Comparison of ENCODE assay signal across 10 cellular contexts in the genomic region with DNA sequence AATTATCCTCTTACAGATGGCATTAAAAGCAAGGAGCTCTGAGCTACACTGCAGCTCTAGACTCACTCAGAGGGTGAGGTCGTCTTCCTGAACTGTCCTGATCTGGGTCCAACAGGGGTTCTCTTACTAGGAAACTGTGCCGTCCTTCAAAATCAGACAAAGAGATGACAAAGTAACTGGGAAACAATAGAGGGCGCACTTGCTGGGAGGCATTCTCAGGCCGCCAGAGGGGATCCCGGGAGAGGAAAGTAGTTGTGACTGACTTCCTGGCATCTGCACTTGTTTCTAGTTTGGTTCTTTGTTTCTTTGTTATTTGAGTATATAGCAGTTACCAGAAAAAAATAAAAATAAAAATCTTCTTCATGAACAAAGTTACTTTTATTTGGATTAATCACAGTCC.
A peak's percentile ranks its signal among the peaks of the same experiment; 100 is the strongest.
DNase-seq lines count a peak whose midpoint lies in the region; ATAC-seq, FAIRE-seq and TF ChIP-seq lines count a peak whose summit lies in the region.
"Had no signal": no experiment of that assay in that cellular context is flagged by ENCODE, and none has a peak within 500 bp of the region (broad histone marks: within the 10 kb centered on the region; RNA-seq: fewer than 3 reads in every experiment).

No MANE protein-coding gene starts in this region.

- no peaks in the 10 kb centered on the region for H3K36me3 ChIP-seq in mammary epithelial cell (ENCODE audit: insufficient read depth, low read length)

- H3K27ac ChIP-seq in mammary epithelial cell (ENCODE audit: insufficient read depth, low read depth, low read length) = no peak overlapping the region
- H3K27ac ChIP-seq in CD4-positive, alpha-beta T cell (ENCODE audit: low read depth, low read length) = no peak overlapping the region

- TF ChIP-seq CTCF in mammary epithelial cell (conservative IDR thresholded peaks at IDR 0.05 in 1 of 2, IDR thresholded peaks at IDR 0.05 in 1 of 2; ENCODE audit: extremely low read depth in 1 of 2, insufficient read depth in 1 of 2, low read depth in 1 of 2, low read length in 2 of 2) (peak; percentile 7 to 38), neural crest cell (conservative IDR thresholded peaks at IDR 0.05) (peak; percentile 65)
- no peak for TF ChIP-seq CTCF in CD4-positive, alpha-beta T cell (IDR thresholded peaks at IDR 0.05)

- CTCF ChIA-PET in mammary epithelial cell (lab: Charles Lee; ENCODE audit: low non-redundant PET) = no interaction called here
- CTCF ChIA-PET in CD4-positive, alpha-beta T cell (lab: Charles Lee) = no interaction called here

- H3K9me3 ChIP-seq in mammary epithelial cell (replicated peaks; ENCODE audit: insufficient read depth, low read length) = peaks cover 2% of the 10 kb centered on the region
- no peaks in the 10 kb centered on the region for H3K9me3 ChIP-seq in CD4-positive, alpha-beta T cell (ENCODE audit: control insufficient read depth, low read length)

- H3K9me3 Mint-ChIP-seq in neural crest cell (peaks cover 8% of the 10 kb centered on the region), immature natural killer cell (peaks cover 0 to 12% (median 3%) of the 10 kb centered on the region in 6 donors)
- peaks cover 3% of the 10 kb centered on the region for H3K9me3 Mint-ChIP-seq in CD4-positive, alpha-beta T cell
- H3K9me3 Mint-ChIP-seq: dendritic cell treated with granulocyte-macrophage colony-stimulating factor and Interleukin-4, amounts not matched to agents 40 ng/mL and 50 ng/mL, for 4 days had no signal

- no peaks in the 10 kb centered on the region for H3K36me3 Mint-ChIP-seq in neural crest cell (ENCODE audit: low read depth)
- no peaks in the 10 kb centered on the region for H3K36me3 Mint-ChIP-seq in CD4-positive, alpha-beta T cell (ENCODE audit: low read depth)
- H3K36me3 Mint-ChIP-seq in immature natural killer cell = no peaks in the 10 kb centered on the region

- H3K27me3 Mint-ChIP-seq in neural crest cell (ENCODE audit: low read depth) (peaks cover 13% of the 10 kb centered on the region), immature natural killer cell (ENCODE audit: low read depth in 3 of 3) (peaks cover 3 to 6% (median 4%) of the 10 kb centered on the region in 3 donors)
- no peaks in the 10 kb centered on the region for H3K27me3 Mint-ChIP-seq in CD4-positive, alpha-beta T cell
- H3K27me3 Mint-ChIP-seq: activated B cell treated with CpG ODN at 0.5 μM for 24 hours had no signal

- no peak overlapping the region for H3K4me2 ChIP-seq in mammary epithelial cell (ENCODE audit: insufficient read depth, low read depth, low read length)

- dilution Hi-C loops in mammary epithelial cell (cut with HindIII; ENCODE audit: low sequenced_read_pairs) = no loop called here

- BruUV-seq in mammary epithelial cell (replicated peaks; lab: Mats Ljungman, UMichigan) = no TSS peak

- H3K9ac ChIP-seq in mammary epithelial cell (ENCODE audit: insufficient read depth, low read length) = no peak overlapping the region

- POLR2A ChIA-PET in CD4-positive, alpha-beta T cell (lab: Charles Lee) = no interaction called here

- no peak overlapping the region for H3K27ac Mint-ChIP-seq in neural crest cell (ENCODE audit: unreplicated experiment)
- H3K27ac Mint-ChIP-seq in CD4-positive, alpha-beta T cell = no peak overlapping the region
- H3K27ac Mint-ChIP-seq in immature natural killer cell = no peak overlapping the region
- H3K27ac Mint-ChIP-seq: activated B cell treated with CpG ODN at 0.5 μM for 24 hours; dendritic cell treated with granulocyte-macrophage colony-stimulating factor and Interleukin-4, amounts not matched to agents 40 ng/mL and 50 ng/mL, for 4 days had no signal

- ATAC-seq in CD4-positive, alpha-beta T cell (ENCODE audit: poor library complexity) = no peak

- DNase-seq in G401 (ENCODE audit: low spot score) = peak; percentile 15
- peak; percentile 18 for DNase-seq in MV-4-11 (lab: John Stamatoyannopoulos, UW)
- DNase-seq in mammary epithelial cell = no peak
- DNase-seq in neural crest cell (ENCODE audit: low read depth, low spot score) = peak; percentile 49
- DNase-seq in CD4-positive, alpha-beta T cell = no peak
- DNase-seq in immature natural killer cell = no peak
- no peak for DNase-seq in GM19239 (ENCODE audit: insufficient read length, low spot score)
- DNase-seq in NCI-H2196 (lab: John Stamatoyannopoulos, UW; ENCODE audit: unreplicated experiment) = no peak
- DNase-seq: activated B cell treated with CpG ODN at 0.5 μM for 24 hours had no signal

- intact Hi-C loops in mammary epithelial cell (cut with micrococcal nuclease) = no loop called here
- intact Hi-C loops in CD4-positive, alpha-beta T cell (cut with DNase I, micrococcal nuclease) = no loop called here

- no peaks in the 10 kb centered on the region for H3K4me1 ChIP-seq in mammary epithelial cell (ENCODE audit: insufficient read depth, low read length)

- no peak overlapping the region for H2AFZ ChIP-seq in mammary epithelial cell (ENCODE audit: low read depth, low read length)

- no peaks in the 10 kb centered on the region for H4K20me1 ChIP-seq in mammary epithelial cell (ENCODE audit: insufficient read depth, low read length)

- H3K4me1 Mint-ChIP-seq in neural crest cell = peaks cover 5% of the 10 kb centered on the region
- no peaks in the 10 kb centered on the region for H3K4me1 Mint-ChIP-seq in CD4-positive, alpha-beta T cell (ENCODE audit: low read depth)
- H3K4me1 Mint-ChIP-seq in immature natural killer cell = no peaks in the 10 kb centered on the region
- H3K4me1 Mint-ChIP-seq: activated B cell treated with CpG ODN at 0.5 μM for 24 hours had no signal

- no peak overlapping the region for H3K4me3 ChIP-seq in mammary epithelial cell (replicated peaks in 1 of 3; ENCODE audit: insufficient read depth in 1 of 3, low read depth in 2 of 3, low read length in 3 of 3)

- in situ Hi-C loops in G401 (cut with HindIII; ENCODE audit: low sequenced_read_pairs) (no loop called here), mammary epithelial cell (cut with MboI; ENCODE audit: low sequenced_read_pairs in 2 of 2) (no loop called here)

- FAIRE-seq in GM19239 (lab: Jason Lieb, UNC) = no peak

- whole genome bisulfite sequencing in mammary epithelial cell (ENCODE audit: low coverage, missing lambda C conversion rate) = 51% methylated on average over 5 of the region's 5 CpGs

- H3K27me3 ChIP-seq in mammary epithelial cell (ENCODE audit: insufficient read depth, low read length) = no peaks in the 10 kb centered on the region
- no peaks in the 10 kb centered on the region for H3K27me3 ChIP-seq in CD4-positive, alpha-beta T cell (ENCODE audit: control insufficient read depth, insufficient read depth, low read length)

- H3K4me3 Mint-ChIP-seq in neural crest cell (no peak overlapping the region), immature natural killer cell (no peak overlapping the region)
- H3K4me3 Mint-ChIP-seq in CD4-positive, alpha-beta T cell = no peak overlapping the region
- H3K4me3 Mint-ChIP-seq: activated B cell treated with CpG ODN at 0.5 μM for 24 hours; dendritic cell treated with granulocyte-macrophage colony-stimulating factor and Interleukin-4, amounts not matched to agents 40 ng/mL and 50 ng/mL, for 4 days had no signal

- no peaks in the 10 kb centered on the region for H3K79me2 ChIP-seq in mammary epithelial cell (ENCODE audit: insufficient read depth, low read length)

Comparison
In these comparisons a context has a peak if more than half of its experiments do, and no peak if none do; other contexts are left out.
1. DNase-seq: peak in G401 (single experiment), MV-4-11 (single experiment) and neural crest cell (single experiment); none in mammary epithelial cell (single experiment), CD4-positive, alpha-beta T cell (0 of 10), immature natural killer cell (0 of 3), GM19239 (single experiment) and NCI-H2196 (single experiment).